ENCODE assay signal across 1 cellular context in genomic region chr1:239293350-239294111, GRCh38.
A peak's percentile ranks its signal among the peaks of the same experiment; 100 is the strongest.
TF ChIP-seq lines count a peak whose summit lies in the region.

No MANE protein-coding gene starts in this region.

TF ChIP-seq in HepG2, 621 proteins besides CTCF, POLR2A, EP300 and RAD21 (continued from another document):
- TF ChIP-seq ATF7 (IDR thresholded peaks at IDR 0.05) (peak; percentile 51; the same call in 1 of the 2 replicates), ATF7 (CRISPR knock-in tag; IDR thresholded peaks at IDR 0.05) (no peak), HOXA5 (CRISPR knock-in tag; IDR thresholded peaks at IDR 0.05) (no peak), ZMAT3 (CRISPR knock-in tag; conservative IDR thresholded peaks at IDR 0.05) (no peak)
